Comparison of ENCODE assay signal across 8 cellular contexts in the genomic region with DNA sequence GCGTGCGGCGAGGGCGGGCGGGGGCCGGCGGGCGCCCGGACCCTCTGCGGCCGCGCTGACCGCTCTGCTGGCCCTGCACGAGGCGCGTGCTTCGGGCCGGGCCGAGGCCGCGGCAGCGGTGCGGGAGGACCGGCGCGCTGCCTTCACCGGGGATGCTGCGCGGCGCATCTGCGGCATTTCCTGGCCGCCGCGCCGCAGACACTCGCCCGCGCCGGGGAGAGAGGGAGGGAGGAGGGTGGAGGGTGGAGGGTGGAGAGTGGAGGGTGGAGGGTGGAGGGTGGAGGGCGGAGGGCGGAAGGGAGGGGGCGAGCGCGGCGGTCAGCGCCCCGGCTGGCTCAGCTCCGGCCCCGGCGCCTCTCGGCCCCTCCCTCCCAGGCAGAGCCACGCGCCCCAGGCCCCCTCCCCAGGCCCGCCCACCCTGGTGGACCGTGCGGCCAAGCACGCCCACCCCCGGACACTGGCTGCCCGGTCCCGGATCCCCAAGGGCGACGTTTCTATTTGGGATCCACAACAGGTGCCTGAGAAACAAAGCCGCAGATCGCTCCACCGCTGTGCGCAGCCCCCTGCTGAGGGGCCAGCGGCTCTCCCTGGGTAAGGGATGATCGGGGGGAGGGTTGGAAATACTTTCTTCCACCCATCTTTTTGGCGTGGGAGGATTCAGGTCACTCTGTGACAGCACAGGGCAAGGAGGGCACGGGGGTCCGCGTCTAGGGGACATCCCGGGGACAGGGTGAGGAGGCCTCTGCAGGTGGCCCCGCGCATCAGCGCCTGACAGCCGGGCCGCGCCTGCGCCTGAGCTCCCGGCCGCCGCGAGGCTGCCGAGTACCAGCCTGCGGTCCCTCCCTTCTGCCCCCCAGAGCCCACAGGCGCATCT.
DNase-seq lines count a peak whose midpoint lies in the region; ATAC-seq and TF ChIP-seq lines count a peak whose summit lies in the region.

No MANE protein-coding gene starts in this region.

- no CpG with 5 or more reads among the region's 87 CpGs for WGBS in IMR-90 (ENCODE audit: extremely low coverage in 2 of 2, insufficient read length in 1 of 2), 2 experiments

- DNase-seq in EH (ENCODE audit: low read depth) (peak; percentile 82), IMR-90 (peak; percentile 73), RKO (ENCODE audit: low spot score) (peak; percentile 85), glomerular visceral epithelial cell (ENCODE audit: extremely low spot score) (peak; percentile 88), osteoblast (ENCODE audit: insufficient read length, low spot score, missing footprints) (peak; percentile 96), ureter (ENCODE audit: low spot score) (peak; percentile 68)
- peak; percentile 71 for DNase-seq in activated naive CD4-positive, alpha-beta T cell treated with anti-CD3 and anti-CD28 coated beads, Interleukin-2, amount 10 ng/mL, durations not matched to agents 7 days and 5 days

- peak overlapping the region in 1 of 2 experiments; percentile 48; a peak in 2 of 4 replicates for H4K8ac ChIP-seq in IMR-90 (ENCODE audit: low read depth in 2 of 2, low read length in 2 of 2)

- no peak overlapping the region for H3K27ac Mint-ChIP-seq in activated naive CD4-positive, alpha-beta T cell treated with anti-CD3 and anti-CD28 coated beads, Interleukin-2, amount 10 ng/mL, durations not matched to agents 7 days and 5 days

- H3K27me3 ChIP-seq in IMR-90 (ENCODE audit: control insufficient read depth, insufficient read depth, low read length) (no peaks in the 10 kb centered on the region), osteoblast (ENCODE audit: insufficient read depth, low read length) (no peaks in the 10 kb centered on the region)

- peak; percentile 65 for TF ChIP-seq RAD21 in IMR-90 (IDR thresholded peaks at IDR 0.05; ENCODE audit: low read length)

- H3K4me3 ChIP-seq in IMR-90 (ENCODE audit: insufficient read depth, low read depth, low read length): peak overlapping the region; percentile 92
- H3K4me3 ChIP-seq in osteoblast (ENCODE audit: insufficient read depth, low read length): peak overlapping the region; percentile 90

- H2AFZ ChIP-seq in IMR-90 (replicated peaks; ENCODE audit: low read length, poor library complexity): peak overlapping the region; percentile 88
- no peak overlapping the region for H2AFZ ChIP-seq in osteoblast (ENCODE audit: low read length)

- intact Hi-C loops in IMR-90 (cut with micrococcal nuclease): loop anchor here (5.0 kb wide), 4 partner anchors 46 to 151 kb away; no protein-coding TSS in a partner anchor

- ATAC-seq in GM21529 (IDR thresholded peaks at IDR 0.05; ENCODE audit: unreplicated experiment) (peak; percentile 78), IMR-90 (ENCODE audit: low read depth) (peak; percentile 79)

- H3K4me1 ChIP-seq in IMR-90 (ENCODE audit: control insufficient read depth, insufficient read depth, low read length) (peaks cover 2% of the 10 kb centered on the region; the same call in 1 of the 2 replicates), osteoblast (ENCODE audit: insufficient read depth, low read length) (peaks cover 37% of the 10 kb centered on the region)

- H2AK9ac ChIP-seq in IMR-90 (replicated peaks; ENCODE audit: low read depth, low read length, poor library complexity): peak overlapping the region; percentile 90

- peak overlapping the region; percentile 86 for H2BK5ac ChIP-seq in IMR-90 (ENCODE audit: low read depth, low read length, poor library complexity, severe bottlenecking)

- peaks cover 0 to 46% of the 10 kb centered on the region in 2 experiments; a peak in 3 of 4 replicates for H3K79me1 ChIP-seq in IMR-90 (ENCODE audit: low read depth in 1 of 2, low read length in 2 of 2)

- peaks cover 10% of the 10 kb centered on the region for H3K4me1 Mint-ChIP-seq in activated naive CD4-positive, alpha-beta T cell treated with anti-CD3 and anti-CD28 coated beads, Interleukin-2, amount 10 ng/mL, durations not matched to agents 7 days and 5 days

- POLR2A ChIA-PET in IMR-90 (lab: Charles Lee; ENCODE audit: unreplicated experiment): interaction anchor here (0.6 kb wide), 1 partner anchor 128 kb away, joined by 12 read pairs; no protein-coding TSS in a partner anchor

- peak overlapping the region; percentile 37 for H4K91ac ChIP-seq in IMR-90 (ENCODE audit: insufficient read depth, low read depth, low read length)

- BruUV-seq in IMR-90 (replicated peaks; lab: Mats Ljungman, UMichigan): no TSS peak

- H3K36me3 ChIP-seq in IMR-90 (ENCODE audit: control insufficient read depth, insufficient read depth, low read length) (no peaks in the 10 kb centered on the region), osteoblast (ENCODE audit: insufficient read depth, low read length) (no peaks in the 10 kb centered on the region)

- H3K4me2 ChIP-seq in IMR-90 (ENCODE audit: low read depth, low read length) (peak overlapping the region; percentile 96), osteoblast (ENCODE audit: insufficient read depth, low read length) (peak overlapping the region; percentile 94)

- H3K79me2 ChIP-seq in osteoblast (ENCODE audit: insufficient read depth, low read length): peaks cover 91% of the 10 kb centered on the region

- H3K36me3 Mint-ChIP-seq in activated naive CD4-positive, alpha-beta T cell treated with anti-CD3 and anti-CD28 coated beads, Interleukin-2, amount 10 ng/mL, durations not matched to agents 7 days and 5 days: no peaks in the 10 kb centered on the region

- CTCF ChIA-PET in IMR-90 (lab: Yijun Ruan, JAX): interaction anchor here (0.6 to 1.1 kb wide), 3 partner anchors 37 to 200 kb away, joined by 3 read pairs; no protein-coding TSS in a partner anchor
- CTCF ChIA-PET in activated naive CD4-positive, alpha-beta T cell treated with anti-CD3 and anti-CD28 coated beads, Interleukin-2, amount 10 ng/mL, durations not matched to agents 7 days and 5 days (lab: Charles Lee): interaction anchor here (1.0 kb wide), 2 partner anchors 12 to 134 kb away, joined by 3 to 4 read pairs; no protein-coding TSS in a partner anchor

- H2BK15ac ChIP-seq in IMR-90 (ENCODE audit: low read depth, low read length): no peak overlapping the region

- H3K27ac ChIP-seq in IMR-90 (ENCODE audit: insufficient read depth, low read length): peak overlapping the region; percentile 82
- peak overlapping the region; percentile 11 for H3K27ac ChIP-seq in osteoblast (ENCODE audit: low read depth, low read length)

- peak overlapping the region; percentile 40; the same call in 1 of the 2 replicates for H3K14ac ChIP-seq in IMR-90 (replicated peaks; ENCODE audit: low read depth, low read length)

- TF ChIP-seq CTCF in IMR-90 (conservative IDR thresholded peaks at IDR 0.05; ENCODE audit: low read depth, low read length) (peak; percentile 65), osteoblast (IDR thresholded peaks at IDR 0.05; ENCODE audit: extremely low read depth, low read depth, low read length) (peak; percentile 64)

- H2BK120ac ChIP-seq in IMR-90 (ENCODE audit: low read depth, low read length): peak overlapping the region; percentile 29; the same call in 1 of the 2 replicates

- in situ Hi-C loops in IMR-90 (cut with MboI; ENCODE audit: low sequenced_read_pairs): loop anchor here (10.0 kb wide), 2 partner anchors 149 to 199 kb away; partner anchors contain the start of gene DST

- TF ChIP-seq POLR2A in IMR-90 (IDR thresholded peaks at IDR 0.05; ENCODE audit: low read depth, low read length): no peak

- H4K20me1 ChIP-seq in IMR-90 (ENCODE audit: insufficient read depth, low read length) (peaks cover 22% of the 10 kb centered on the region), osteoblast (ENCODE audit: insufficient read depth, low read length) (peaks cover 16% of the 10 kb centered on the region)

- H3K23ac ChIP-seq in IMR-90 (ENCODE audit: low read depth, low read length): peak overlapping the region; percentile 83; the same call in 1 of the 2 replicates

- H3K9me3 ChIP-seq in IMR-90 (ENCODE audit: control insufficient read depth, insufficient read depth, low read length): no peaks in the 10 kb centered on the region
- no peaks in the 10 kb centered on the region for H3K9me3 ChIP-seq in osteoblast (ENCODE audit: low read depth, low read length)

- peak overlapping the region; percentile 83 for H3K9ac ChIP-seq in IMR-90 (ENCODE audit: low read depth, low read length)

- H3K4ac ChIP-seq in IMR-90 (ENCODE audit: low read depth, low read length): peak overlapping the region; percentile 72

- peak overlapping the region; percentile 77 for H2AK5ac ChIP-seq in IMR-90 (ENCODE audit: low read depth, low read length)

- no peak overlapping the region for H3K18ac ChIP-seq in IMR-90 (ENCODE audit: low read depth, low read length)

- dilution Hi-C loops in IMR-90 (cut with HindIII; ENCODE audit: low sequenced_read_pairs, unreplicated experiment): no loop called here

- H3K9me1 ChIP-seq in IMR-90 (ENCODE audit: insufficient read depth, low read length): no peaks in the 10 kb centered on the region

- no peaks in the 10 kb centered on the region for H3K9me3 Mint-ChIP-seq in activated naive CD4-positive, alpha-beta T cell treated with anti-CD3 and anti-CD28 coated beads, Interleukin-2, amount 10 ng/mL, durations not matched to agents 7 days and 5 days

- peaks cover 48% of the 10 kb centered on the region for H3K27me3 Mint-ChIP-seq in activated naive CD4-positive, alpha-beta T cell treated with anti-CD3 and anti-CD28 coated beads, Interleukin-2, amount 10 ng/mL, durations not matched to agents 7 days and 5 days

- peak overlapping the region; percentile 60 for H3K4me3 Mint-ChIP-seq in activated naive CD4-positive, alpha-beta T cell treated with anti-CD3 and anti-CD28 coated beads, Interleukin-2, amount 10 ng/mL, durations not matched to agents 7 days and 5 days

- no peak overlapping the region for H3K56ac ChIP-seq in IMR-90 (ENCODE audit: extremely low read depth, insufficient read depth, low read length)

- no peak overlapping the region for H2BK20ac ChIP-seq in IMR-90 (ENCODE audit: low read depth, low read length)

- no peak overlapping the region for H4K5ac ChIP-seq in IMR-90 (ENCODE audit: low read depth, low read length)

TF ChIP-seq in IMR-90, 13 proteins besides CTCF, POLR2A, EP300 and RAD21:
- TF ChIP-seq USF2 (IDR thresholded peaks at IDR 0.05; ENCODE audit: low read depth, low read length) (no peak), MXI1 (IDR thresholded peaks at IDR 0.05; ENCODE audit: borderline replicate concordance, low read depth, low read length) (peak; percentile 37; the same call in 1 of the 2 replicates), FOS (IDR thresholded peaks at IDR 0.05; ENCODE audit: low read depth, low read length) (no peak), BHLHE40 (IDR thresholded peaks at IDR 0.05; ENCODE audit: low read depth, low read length) (no peak; the same call in 1 of the 2 replicates), MAZ (IDR thresholded peaks at IDR 0.05; ENCODE audit: borderline replicate concordance, low read depth, low read length) (peak; percentile 50; the same call in 1 of the 2 replicates), SMC3 (IDR thresholded peaks at IDR 0.05; ENCODE audit: low read depth, low read length) (peak; percentile 61)

Comparison
In these comparisons a context has a peak if more than half of its experiments do, and no peak if none do; other contexts are left out.
1. Peak in every context shown above with its lines: DNase-seq, ATAC-seq, H3K4me3 ChIP-seq and H3K27ac ChIP-seq.